8 cellular contexts compared by ENCODE assay signal in genomic region chr9:120714846-120715231, GRCh38. TPM values are rescaled to one million over a fixed set of nuclear protein-coding genes. Genes with fewer than 3 reads are reported as not detected.
DNase-seq lines count a peak whose midpoint lies in the region; ATAC-seq and TF ChIP-seq lines count a peak whose summit lies in the region.

No MANE protein-coding gene starts in this region.

- H3K4me1 ChIP-seq in OCI-LY3 (ENCODE audit: low read length) (peaks cover 30% of the 10 kb centered on the region), esophagus muscularis mucosa (peaks cover 12 to 46% (median 43%) of the 10 kb centered on the region in 4 donors), prostate gland (replicated peaks) (no peaks in the 10 kb centered on the region)

- H3K4me1 Mint-ChIP-seq in activated naive CD4-positive, alpha-beta T cell treated with anti-CD3 and anti-CD28 coated beads, Interleukin-2, amount 10 ng/mL, durations not matched to agents 7 days and 5 days = peaks cover 43% of the 10 kb centered on the region

- CTCF ChIA-PET in activated naive CD4-positive, alpha-beta T cell treated with anti-CD3 and anti-CD28 coated beads, Interleukin-2, amount 10 ng/mL, durations not matched to agents 7 days and 5 days (lab: Charles Lee) = interaction anchor here (0.8 to 1.2 kb wide), 2 partner anchors 12 to 345 kb away, joined by 3 to 4 read pairs; no protein-coding TSS in a partner anchor

- H2AFZ ChIP-seq in OCI-LY3 (ENCODE audit: low read depth, low read length) = peak overlapping the region; percentile 58

- no peak for ATAC-seq in GM18907 (IDR thresholded peaks at IDR 0.05; ENCODE audit: unreplicated experiment)

- H3K4me2 ChIP-seq in OCI-LY3 (ENCODE audit: low read length) = peak overlapping the region; percentile 86

- H3K79me2 ChIP-seq in OCI-LY3 (ENCODE audit: low read length) = no peaks in the 10 kb centered on the region; the same call in 1 of the 2 replicates

- H3K4me3 ChIP-seq in OCI-LY3 (ENCODE audit: low read length) (peak overlapping the region; percentile 89), esophagus muscularis mucosa (peak overlapping the region; percentile 67 to 91 (median 86)), prostate gland (peak overlapping the region; percentile 83)

- TF ChIP-seq CTCF in OCI-LY3 (IDR thresholded peaks at IDR 0.05; ENCODE audit: low read depth, low read length) = no peak
- TF ChIP-seq CTCF in esophagus muscularis mucosa (IDR thresholded peaks at IDR 0.05) = no peak
- no peak for TF ChIP-seq CTCF in prostate gland (IDR thresholded peaks at IDR 0.05)

- DNase-seq in activated naive CD4-positive, alpha-beta T cell treated with anti-CD3 and anti-CD28 coated beads, Interleukin-2, amount 10 ng/mL, durations not matched to agents 7 days and 5 days = no peak
- DNase-seq in activated naive CD4-positive, alpha-beta T cell treated with Interleukin-2 at 50 U/mL for 16 hours = no peak
- no peak for DNase-seq in esophagus muscularis mucosa (ENCODE audit: extremely low spot score)
- no peak for DNase-seq in prostate gland (ENCODE audit: low spot score)
- DNase-seq in OCI-M1 (lab: John Stamatoyannopoulos, UW) = no peak
- DNase-seq in activated CD4-positive, alpha-beta T cell treated with anti-CD3 and anti-CD28 coated beads for 48 hours = no peak

- TF ChIP-seq EP300 in esophagus muscularis mucosa (IDR thresholded peaks at IDR 0.05) = no peak

- intact Hi-C loops in esophagus muscularis mucosa (cut with DNase I) (loop anchor here (5.0 kb wide), 2 partner anchors 77 to 93 kb away; partner anchors contain the start of gene FBXW2), prostate gland (cut with DNase I) (loop anchor here (10.0 kb wide), 2 partner anchors 80 to 210 kb away; partner anchors contain the start of genes FBXW2 and TRAF1)

- H3K9me3 Mint-ChIP-seq in activated naive CD4-positive, alpha-beta T cell treated with anti-CD3 and anti-CD28 coated beads, Interleukin-2, amount 10 ng/mL, durations not matched to agents 7 days and 5 days = no peaks in the 10 kb centered on the region

- H3K27ac ChIP-seq in OCI-LY3 (ENCODE audit: low read length) (peak overlapping the region; percentile 41), esophagus muscularis mucosa (replicated peaks in 1 of 4) (peak overlapping the region; percentile 83 to 87 (median 84)), prostate gland (peak overlapping the region; percentile 75 to 85)

- H4K20me1 ChIP-seq in OCI-LY3 (ENCODE audit: insufficient read depth, low read length) = no peaks in the 10 kb centered on the region

- no peaks in the 10 kb centered on the region for H3K27me3 Mint-ChIP-seq in activated naive CD4-positive, alpha-beta T cell treated with anti-CD3 and anti-CD28 coated beads, Interleukin-2, amount 10 ng/mL, durations not matched to agents 7 days and 5 days

- H3K27me3 ChIP-seq in OCI-LY3 (ENCODE audit: low read depth, low read length) (no peaks in the 10 kb centered on the region), esophagus muscularis mucosa (no peaks in the 10 kb centered on the region), prostate gland (replicated peaks; ENCODE audit: insufficient read depth) (no peaks in the 10 kb centered on the region)

- H3K36me3 Mint-ChIP-seq in activated naive CD4-positive, alpha-beta T cell treated with anti-CD3 and anti-CD28 coated beads, Interleukin-2, amount 10 ng/mL, durations not matched to agents 7 days and 5 days = no peaks in the 10 kb centered on the region

- H3K27ac Mint-ChIP-seq in activated naive CD4-positive, alpha-beta T cell treated with anti-CD3 and anti-CD28 coated beads, Interleukin-2, amount 10 ng/mL, durations not matched to agents 7 days and 5 days = peak overlapping the region; percentile 75

- 33% methylated on average over 1 of the region's 26 CpGs for WGBS in esophagus muscularis mucosa
- WGBS in prostate gland = 1% methylated on average over 8 of the region's 26 CpGs

- H3K36me3 ChIP-seq in OCI-LY3 (replicated peaks; ENCODE audit: low read depth, low read length) (no peaks in the 10 kb centered on the region), esophagus muscularis mucosa (no peaks in the 10 kb centered on the region), prostate gland (no peaks in the 10 kb centered on the region)

- no peak for TF ChIP-seq POLR2A in esophagus muscularis mucosa (IDR thresholded peaks at IDR 0.05; ENCODE audit: low read depth)
- no peak for TF ChIP-seq POLR2A in prostate gland (IDR thresholded peaks at IDR 0.05)

- H3K9me3 ChIP-seq in OCI-LY3 (ENCODE audit: insufficient read depth, low read length) (no peaks in the 10 kb centered on the region), esophagus muscularis mucosa (no peaks in the 10 kb centered on the region), prostate gland (no peaks in the 10 kb centered on the region)

- H3K4me3 Mint-ChIP-seq in activated naive CD4-positive, alpha-beta T cell treated with anti-CD3 and anti-CD28 coated beads, Interleukin-2, amount 10 ng/mL, durations not matched to agents 7 days and 5 days = peak overlapping the region; percentile 80

- H3K9ac ChIP-seq in OCI-LY3 (ENCODE audit: low read length) = peak overlapping the region; percentile 86

RNA-seq across cellular contexts. Expression of gene MEGF9, which starts 0.6 kb away (rescaled TPM):
- total RNA-seq in esophagus muscularis mucosa (10 to 100 TPM; 17.1 to 23.1 (median 18.9) TPM), prostate gland (10 to 100 TPM; 12.0 to 25.3 TPM)
